ENCODE assay signal across 10 cellular contexts in genomic region chr11:78351193-78351592, GRCh38.
A peak's percentile ranks its signal among the peaks of the same experiment; 100 is the strongest.
DNase-seq lines count a peak whose midpoint lies in the region; ATAC-seq, FAIRE-seq and TF ChIP-seq lines count a peak whose summit lies in the region.
"Had no signal": no experiment of that assay in that cellular context is flagged by ENCODE, and none has a peak within 500 bp of the region (broad histone marks: within the 10 kb centered on the region; RNA-seq: fewer than 3 reads in every experiment).

No MANE protein-coding gene starts in this region.

- no peak for TF ChIP-seq RAD21 in H1 (IDR thresholded peaks at IDR 0.05 in 1 of 2, conservative IDR thresholded peaks at IDR 0.05 in 1 of 2; ENCODE audit: low read depth in 2 of 2, low read length in 2 of 2)

- no peaks in the 10 kb centered on the region for H3K27me3 ChIP-seq in H1 (replicated peaks in 1 of 4; ENCODE audit: control insufficient read depth in 3 of 4, extremely low read depth in 1 of 4, insufficient read depth in 3 of 4, low read length in 3 of 4)
- no peaks in the 10 kb centered on the region for H3K27me3 ChIP-seq in trophoblast cell (ENCODE audit: insufficient read depth, low read length)

- no peak overlapping the region for H2BK120ac ChIP-seq in H1 (replicated peaks; ENCODE audit: low read depth, low read length)
- peak overlapping the region; percentile 85 for H2BK120ac ChIP-seq in trophoblast cell (ENCODE audit: insufficient read depth, low read length, poor library complexity)

- CTCF ChIA-PET in H1 (lab: Charles Lee; ENCODE audit: partially characterized antibody) = interaction anchor here (0.5 to 1.7 kb wide), 5 partner anchors 19 to 217 kb away, joined by 3 to 7 read pairs (median 3); no protein-coding TSS in a partner anchor

- no peak overlapping the region for H4K5ac ChIP-seq in H1 (ENCODE audit: insufficient read length, low read depth, low read length)

- no peaks in the 10 kb centered on the region for H3K79me2 ChIP-seq in H1 (ENCODE audit: control insufficient read depth in 1 of 2, insufficient read depth in 2 of 2, low read length in 2 of 2)
- peaks cover 13% of the 10 kb centered on the region for H3K79me2 ChIP-seq in trophoblast cell (ENCODE audit: control insufficient read depth, insufficient read depth, low read length, poor library complexity)

- 0 out of 4 replicates have a peak overlapping the region, but pooled peaks of 1 of the 2 experiments have one; percentile 30 for H3K4me2 ChIP-seq in H1 (ENCODE audit: insufficient read depth in 1 of 2, low read depth in 2 of 2, low read length in 2 of 2)
- H3K4me2 ChIP-seq in trophoblast cell (ENCODE audit: low read length) = no peak overlapping the region

- no peak for TF ChIP-seq CTCF in H1 (IDR thresholded peaks at IDR 0.05; ENCODE audit: control extremely low read depth in 1 of 3, insufficient read depth in 1 of 3, low read depth in 1 of 3, low read length in 3 of 3)

- H3K27ac ChIP-seq in H1 (ENCODE audit: low read depth, low read length) (no peak overlapping the region), trophoblast cell (ENCODE audit: low read depth, low read length) (peak overlapping the region; percentile 71)

- TF ChIP-seq POLR2A in H1 (IDR thresholded peaks at IDR 0.05; ENCODE audit: control extremely low read depth in 1 of 2, low read depth in 2 of 2, low read length in 2 of 2) = no peak

- H4K20me1 ChIP-seq in H1 (replicated peaks in 1 of 2; ENCODE audit: control insufficient read depth in 1 of 2, insufficient read depth in 2 of 2, low read length in 2 of 2) = no peaks in the 10 kb centered on the region

- H3K4me3 ChIP-seq in H1 (ENCODE audit: extremely low read depth in 1 of 4, insufficient read depth in 2 of 4, low read depth in 3 of 4, low read length in 4 of 4) = no peak overlapping the region
- no peak overlapping the region for H3K4me3 ChIP-seq in trophoblast cell (ENCODE audit: low read depth, low read length)

- H4K8ac ChIP-seq in H1 (ENCODE audit: extremely low read depth, insufficient read depth, low read length) (no peak overlapping the region), trophoblast cell (ENCODE audit: low read depth, low read length) (no peak overlapping the region)

- POLR2A ChIA-PET in H1 (lab: Charles Lee; ENCODE audit: partially characterized antibody) = interaction anchor here (1.4 kb wide), 1 partner anchor 13 kb away, joined by 4 read pairs; no protein-coding TSS in a partner anchor

- H3K4ac ChIP-seq in H1 (replicated peaks; ENCODE audit: insufficient read length, low read depth, low read length) (no peak overlapping the region), trophoblast cell (ENCODE audit: low read depth, low read length) (peak overlapping the region; percentile 93)

- H2AFZ ChIP-seq in H1 (ENCODE audit: low read length) = no peak overlapping the region
- no peak overlapping the region for H2AFZ ChIP-seq in trophoblast cell (ENCODE audit: insufficient read depth, low read length, poor library complexity)

- no peaks in the 10 kb centered on the region for H3K23me2 ChIP-seq in H1 (ENCODE audit: low read depth, low read length)

- H4K91ac ChIP-seq in H1 (replicated peaks; ENCODE audit: insufficient read length, low read length) (no peak overlapping the region), trophoblast cell (ENCODE audit: low read depth, low read length) (peak overlapping the region; percentile 32)

- H2BK12ac ChIP-seq in H1 (ENCODE audit: low read depth, low read length) = no peak overlapping the region
- H2BK12ac ChIP-seq in trophoblast cell (ENCODE audit: low read length) = peak overlapping the region; percentile 18

- ATAC-seq in HG02938 (IDR thresholded peaks at IDR 0.05; ENCODE audit: unreplicated experiment) = no peak
- ATAC-seq in HG02623 (IDR thresholded peaks at IDR 0.05; ENCODE audit: unreplicated experiment) = no peak
- ATAC-seq in GM18868 (IDR thresholded peaks at IDR 0.05; ENCODE audit: unreplicated experiment) = no peak

- H2AK5ac ChIP-seq in H1 (ENCODE audit: low read depth, low read length) (no peak overlapping the region), trophoblast cell (ENCODE audit: low read length) (no peak overlapping the region)

- H2BK15ac ChIP-seq in H1 (ENCODE audit: low read length) = no peak overlapping the region

- DNase-seq in DMS153 (lab: John Stamatoyannopoulos, UW) (peak; percentile 52), NCI-H1930 (lab: John Stamatoyannopoulos, UW) (peak; percentile 55 to 68), H1 (ENCODE audit: low read depth in 1 of 2, low spot score in 2 of 2) (no peak), trophoblast cell (no peak)
- no peak for DNase-seq in activated CD8-positive, alpha-beta memory T cell treated with anti-CD3 and anti-CD28 coated beads, Interleukin-2, amount 50 U/mL, for 48 hours
- DNase-seq: NCI-H2227 treated with DMSO at 0.1 percent for 48 hours; stimulated activated CD4-positive, alpha-beta T cell treated with anti-CD3 and anti-CD28 coated beads, Interleukin-2, amount 100 ng/mL, for 24 hours had no signal

- H3K9me3 ChIP-seq in H1 (ENCODE audit: insufficient read depth in 2 of 2, low read depth in 1 of 2, low read length in 1 of 2) (no peaks in the 10 kb centered on the region), trophoblast cell (ENCODE audit: insufficient read depth, low read depth, low read length) (no peaks in the 10 kb centered on the region)

- TF ChIP-seq EP300 in H1 (IDR thresholded peaks at IDR 0.05; ENCODE audit: borderline replicate concordance in 1 of 2, low read depth in 2 of 2, low read length in 2 of 2) = no peak

- H3K14ac ChIP-seq in H1 (ENCODE audit: insufficient read length) = no peak overlapping the region
- no peak overlapping the region for H3K14ac ChIP-seq in trophoblast cell (ENCODE audit: low read length)

- no peak for FAIRE-seq in H1 (lab: Jason Lieb, UNC)

- H3K36me3 ChIP-seq in H1 (ENCODE audit: control insufficient read depth in 2 of 4, insufficient read depth in 4 of 4, low read length in 3 of 4) (no peaks in the 10 kb centered on the region), trophoblast cell (ENCODE audit: control insufficient read depth in 1 of 2, insufficient read depth in 2 of 2, low read length in 2 of 2) (no peaks in the 10 kb centered on the region)

- H3K4me1 ChIP-seq in H1 (replicated peaks in 1 of 4; ENCODE audit: control insufficient read depth in 3 of 4, insufficient read depth in 4 of 4, low read length in 3 of 4) = peaks cover 0 to 10% (median 5%) of the 10 kb centered on the region in 4 experiments; a peak in 6 of 7 replicates
- peaks cover 17 to 33% of the 10 kb centered on the region in 2 experiments for H3K4me1 ChIP-seq in trophoblast cell (ENCODE audit: control insufficient read depth in 1 of 2, insufficient read depth in 2 of 2, low read length in 2 of 2)

- WGBS in H1 (ENCODE audit: extremely low coverage in 1 of 2, insufficient coverage in 1 of 2, insufficient read length in 1 of 2, insufficient replicate concordance in 2 of 2, low coverage in 1 of 2, low lambda C conversion rate in 2 of 2, missing lambda C conversion rate in 1 of 2), 2 experiments = 75% methylated on average over 3 of the region's 3 CpGs; no CpG with 5 or more reads in 1 of the 2 experiments
- WGBS in trophoblast cell (ENCODE audit: extremely low coverage, insufficient coverage, insufficient read length) = no CpG with 5 or more reads among the region's 3 CpGs

- H2BK5ac ChIP-seq in H1 (ENCODE audit: low read depth, low read length) (no peak overlapping the region), trophoblast cell (ENCODE audit: low read depth, low read length, poor library complexity) (peak overlapping the region; percentile 50)

- no peaks in the 10 kb centered on the region for H3K79me1 ChIP-seq in H1 (ENCODE audit: low read depth, low read length)
- H3K79me1 ChIP-seq in trophoblast cell (ENCODE audit: low read length) = peaks cover 29% of the 10 kb centered on the region

- no peak overlapping the region for H3K56ac ChIP-seq in H1 (replicated peaks; ENCODE audit: insufficient read length, low read depth, low read length)

- H3K18ac ChIP-seq in H1 (ENCODE audit: extremely low read depth, low read length) (no peak overlapping the region), trophoblast cell (ENCODE audit: low read length) (no peak overlapping the region)

- H4K12ac ChIP-seq in trophoblast cell (ENCODE audit: low read depth, low read length) = no peak overlapping the region

- H3K9ac ChIP-seq in H1 (replicated peaks in 1 of 4; ENCODE audit: extremely low read depth in 1 of 4, low read depth in 3 of 4, low read length in 3 of 4) (no peak overlapping the region), trophoblast cell (ENCODE audit: low read length) (no peak overlapping the region)

- H2BK20ac ChIP-seq in H1 (ENCODE audit: low read length) = 0 out of 2 replicates have a peak overlapping the region, but pooled peaks have one; percentile 21

- H3K23ac ChIP-seq in H1 (ENCODE audit: insufficient read length) (no peak overlapping the region), trophoblast cell (ENCODE audit: low read length) (no peak overlapping the region)

TF ChIP-seq in H1, 55 proteins besides CTCF, POLR2A, EP300 and RAD21:
- TF ChIP-seq YY1 (IDR thresholded peaks at IDR 0.05; ENCODE audit: low read depth, low read length) (no peak), TAF1 (IDR thresholded peaks at IDR 0.05; ENCODE audit: low read depth, low read length) (no peak), HDAC6 (IDR thresholded peaks at IDR 0.05; ENCODE audit: low read depth, low read length) (no peak), TEAD4 (IDR thresholded peaks at IDR 0.05; ENCODE audit: low read depth, low read length) (no peak), CTBP2 (IDR thresholded peaks at IDR 0.05; ENCODE audit: borderline replicate concordance, insufficient read depth, insufficient read length, low read length) (no peak), KDM4A (IDR thresholded peaks at IDR 0.05; ENCODE audit: low read depth, low read length, severe bottlenecking) (no peak), GTF2F1 (IDR thresholded peaks at IDR 0.05; ENCODE audit: borderline replicate concordance, low read depth, low read length) (no peak), SAP30 (IDR thresholded peaks at IDR 0.05; ENCODE audit: insufficient read depth, insufficient replicate concordance, low read length) (no peak), JUND (IDR thresholded peaks at IDR 0.05; ENCODE audit: low read length) (no peak), BRCA1 (IDR thresholded peaks at IDR 0.05; ENCODE audit: low read depth, low read length) (no peak), FOSL1 (IDR thresholded peaks at IDR 0.05; ENCODE audit: insufficient read depth, low read depth, low read length) (no peak), BCL11A (IDR thresholded peaks at IDR 0.05; ENCODE audit: low read depth in 2 of 2, low read length in 2 of 2) (no peak), SIX5 (IDR thresholded peaks at IDR 0.05; ENCODE audit: low read depth, low read length) (no peak), CBX5 (IDR thresholded peaks at IDR 0.05; ENCODE audit: low read depth, low read length) (no peak), RFX5 (IDR thresholded peaks at IDR 0.05; ENCODE audit: borderline replicate concordance, low read depth, low read length) (no peak)
TF ChIP-seq in H1: peak in this region for 0.

Comparison
In these comparisons a context has a peak if more than half of its experiments do, and no peak if none do; other contexts are left out.
1. DNase-seq: peak in DMS153 (single experiment) and NCI-H1930 (2 of 2); none in H1 (0 of 2), trophoblast cell (0 of 2) and activated CD8-positive, alpha-beta memory T cell treated with anti-CD3 and anti-CD28 coated beads, Interleukin-2, amount 50 U/mL, for 48 hours (single experiment).